15 cellular contexts compared by ENCODE assay signal in the genomic region with DNA sequence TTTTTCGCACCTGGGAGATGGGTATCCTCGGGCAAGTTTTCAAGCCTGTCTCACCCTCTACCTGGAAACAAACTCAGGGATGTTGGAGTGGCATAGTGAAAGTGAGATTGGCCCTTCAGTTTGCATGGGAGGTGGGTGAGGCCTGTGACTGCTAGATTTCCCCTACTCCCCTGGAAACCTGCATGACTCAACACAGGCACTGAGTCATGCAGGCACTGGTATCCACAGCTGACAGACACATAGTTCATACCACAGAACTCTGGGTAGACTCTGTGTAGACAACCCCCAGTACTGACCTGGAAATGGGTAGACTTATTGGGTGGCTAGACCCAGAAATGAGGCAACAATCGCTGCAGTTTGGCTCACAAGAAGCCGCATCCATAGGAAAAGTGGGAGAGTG. TPM values are rescaled to one million over a fixed set of nuclear protein-coding genes. Genes with fewer than 3 reads are reported as not detected.
DNase-seq lines count a peak whose midpoint lies in the region; ATAC-seq and TF ChIP-seq lines count a peak whose summit lies in the region.
"Had no signal": no experiment of that assay in that cellular context is flagged by ENCODE, and none has a peak within 500 bp of the region (broad histone marks: within the 10 kb centered on the region; RNA-seq: fewer than 3 reads in every experiment).

No MANE protein-coding gene starts in this region.

- ATAC-seq in GM21619 (IDR thresholded peaks at IDR 0.05; ENCODE audit: unreplicated experiment) = peak; percentile 91
- peak; percentile 88 for ATAC-seq in HG03565 (IDR thresholded peaks at IDR 0.05; ENCODE audit: unreplicated experiment)
- no peak for ATAC-seq in CD8-positive, alpha-beta T cell
- ATAC-seq: left ventricle myocardium superior had no signal

- DNase-seq in Caki2 (ENCODE audit: low read depth) (peak; percentile 21), glomerular visceral epithelial cell (ENCODE audit: extremely low spot score) (peak; percentile 22), NCI-H226 (no peak), GM19238 (ENCODE audit: insufficient read length, low spot score) (no peak), mesothelial cell of epicardium (ENCODE audit: low spot score in 2 of 2, unreplicated experiment in 2 of 2) (no peak)
- no peak for DNase-seq in CD8-positive, alpha-beta T cell
- DNase-seq: AML-193, left ventricle myocardium superior, naive B cell, posterior cingulate gyrus had no signal

- in situ Hi-C loops in Caki2 (cut with HindIII; ENCODE audit: low pct_unique_long_range_greater_than_20kb, low sequenced_read_pairs) = no loop called here

- no peak overlapping the region for H3K4me3 ChIP-seq in CD8-positive, alpha-beta T cell (ENCODE audit: low read depth, low read length)
- H3K4me3 ChIP-seq: SK-N-MC had no signal

- TF ChIP-seq CTCF in mesothelial cell of epicardium (IDR thresholded peaks at IDR 0.05; ENCODE audit: unreplicated experiment) = no peak
- TF ChIP-seq CTCF in CD8-positive, alpha-beta T cell (IDR thresholded peaks at IDR 0.05) = no peak

- H3K27ac ChIP-seq in CD8-positive, alpha-beta T cell (ENCODE audit: low read depth, low read length) = no peak overlapping the region
- H3K27ac ChIP-seq: SK-N-MC had no signal

- no peaks in the 10 kb centered on the region for H3K36me3 Mint-ChIP-seq in mesothelial cell of epicardium
- H3K36me3 Mint-ChIP-seq in CD8-positive, alpha-beta T cell = no peaks in the 10 kb centered on the region
- H3K36me3 Mint-ChIP-seq: naive B cell had no signal

- no peaks in the 10 kb centered on the region for H3K9me3 Mint-ChIP-seq in mesothelial cell of epicardium
- peaks cover 2% of the 10 kb centered on the region for H3K9me3 Mint-ChIP-seq in CD8-positive, alpha-beta T cell

- H3K4me3 Mint-ChIP-seq in mesothelial cell of epicardium = no peak overlapping the region
- H3K4me3 Mint-ChIP-seq in CD8-positive, alpha-beta T cell = no peak overlapping the region
- H3K4me3 Mint-ChIP-seq: naive B cell had no signal

- H3K27ac Mint-ChIP-seq in mesothelial cell of epicardium = no peak overlapping the region
- H3K27ac Mint-ChIP-seq in CD8-positive, alpha-beta T cell = no peak overlapping the region

- H3K36me3 ChIP-seq in CD8-positive, alpha-beta T cell (ENCODE audit: insufficient read depth, low read length) = no peaks in the 10 kb centered on the region

- H3K4me1 Mint-ChIP-seq in mesothelial cell of epicardium = no peaks in the 10 kb centered on the region
- H3K4me1 Mint-ChIP-seq in CD8-positive, alpha-beta T cell (ENCODE audit: low read depth) = no peaks in the 10 kb centered on the region

- no peaks in the 10 kb centered on the region for H3K4me1 ChIP-seq in CD8-positive, alpha-beta T cell (ENCODE audit: insufficient read depth, low read length)

- H3K9me3 ChIP-seq in CD8-positive, alpha-beta T cell (ENCODE audit: low read length) = no peaks in the 10 kb centered on the region

- H3K27me3 ChIP-seq in CD8-positive, alpha-beta T cell (ENCODE audit: insufficient read depth, low read length) = no peaks in the 10 kb centered on the region

- CTCF ChIA-PET in CD8-positive, alpha-beta T cell (lab: Charles Lee) = no interaction called here

- POLR2A ChIA-PET in CD8-positive, alpha-beta T cell (lab: Charles Lee) = no interaction called here

- H3K27me3 Mint-ChIP-seq in mesothelial cell of epicardium (ENCODE audit: low read depth) = no peaks in the 10 kb centered on the region
- no peaks in the 10 kb centered on the region for H3K27me3 Mint-ChIP-seq in CD8-positive, alpha-beta T cell (ENCODE audit: low read depth)
- H3K27me3 Mint-ChIP-seq: naive B cell had no signal

- intact Hi-C loops in CD8-positive, alpha-beta T cell (cut with DNase I, micrococcal nuclease) = no loop called here

RNA-seq across cellular contexts. Expression of a gene that starts 41.5 kb away (rescaled TPM):
- not detected in 2 replicates for total RNA-seq in Caki2 (2014; rRNA removed; shearing (Covaris generic); ENCODE audit: low replicate concordance)
- not detected in 3 replicates for total RNA-seq in mesothelial cell of epicardium
- not detected for total RNA-seq in CD8-positive, alpha-beta T cell
- total RNA-seq: dermis microvascular lymphatic vessel endothelial cell, left ventricle myocardium superior, urinary bladder had no signal

Comparison
In these comparisons a context has a peak if more than half of its experiments do, and no peak if none do; other contexts are left out.
1. DNase-seq: peak in Caki2 (single experiment) and glomerular visceral epithelial cell (single experiment); none in NCI-H226 (single experiment), GM19238 (single experiment), mesothelial cell of epicardium (0 of 2) and CD8-positive, alpha-beta T cell (0 of 7).